In genomic region chr11:57741132-57742086, GRCh38 we compare ENCODE assay signal across 8 cellular contexts. TPM values are rescaled to one million over a fixed set of nuclear protein-coding genes. Genes with fewer than 3 reads are reported as not detected.
DNase-seq lines count a peak whose midpoint lies in the region; ATAC-seq and TF ChIP-seq lines count a peak whose summit lies in the region.

A gene with protein sequence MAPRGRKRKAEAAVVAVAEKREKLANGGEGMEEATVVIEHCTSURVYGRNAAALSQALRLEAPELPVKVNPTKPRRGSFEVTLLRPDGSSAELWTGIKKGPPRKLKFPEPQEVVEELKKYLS (plus strand): TSS chr11:57741491. CDS start chr11:57741596, 105 bp downstream.

- 0 out of 2 replicates have a peak, but pooled peaks cover 12% of the 10 kb centered on the region for H3K79me2 ChIP-seq in KMS-11 (ENCODE audit: insufficient read depth, low read depth)

- peak within 1 kb of the TSS; percentile 78 for H3K4me2 ChIP-seq in KMS-11

- peak; percentile 66 for DNase-seq in DMS53 treated with DMSO at 0.1 percent for 48 hours (lab: John Stamatoyannopoulos, UW; ENCODE audit: unreplicated experiment)
- peak; percentile 92 to 97 (median 97) for DNase-seq in Peyer's patch
- peak; percentile 94 to 97 for DNase-seq in activated T-cell treated with anti-CD3 and anti-CD28 coated beads, Interleukin-2, amount 50 U/mL, for 72 hours
- DNase-seq in esophagus muscularis mucosa (ENCODE audit: extremely low spot score): peak; percentile 99
- peak; percentile 88 to 91 for DNase-seq in stimulated activated CD8-positive, alpha-beta memory T cell treated with anti-CD3 and anti-CD28 coated beads, Interleukin-7, amount 100 ng/mL, for 4 hours (ENCODE audit: low read depth in 2 of 2)

- H3K9me3 ChIP-seq in Peyer's patch (no peaks in the 10 kb centered on the region), esophagus muscularis mucosa (no peaks in the 10 kb centered on the region), muscle layer of duodenum (ENCODE audit: control insufficient read depth in 1 of 2, low read length in 2 of 2) (no peaks in the 10 kb centered on the region)

- TF ChIP-seq CTCF in KMS-11 (conservative IDR thresholded peaks at IDR 0.05; ENCODE audit: low read depth, low read length) (no peak), Peyer's patch (IDR thresholded peaks at IDR 0.05) (peak in 1 of 6 experiments; percentile 4), esophagus muscularis mucosa (IDR thresholded peaks at IDR 0.05) (no peak)

- no peaks in the 10 kb centered on the region; the same call in 1 of the 2 replicates for H3K36me3 ChIP-seq in KMS-11 (ENCODE audit: insufficient read depth)
- peaks cover 0 to 49% (median 0%) of the 10 kb centered on the region in 3 donors for H3K36me3 ChIP-seq in Peyer's patch
- H3K36me3 ChIP-seq in esophagus muscularis mucosa: peaks cover 24 to 73% (median 60%) of the 10 kb centered on the region in 4 donors
- peaks cover 27 to 46% of the 10 kb centered on the region in 2 donors for H3K36me3 ChIP-seq in muscle layer of duodenum (ENCODE audit: control insufficient read depth in 1 of 2, insufficient read depth in 2 of 2, low read length in 2 of 2)

- peak within 1 kb of the TSS; percentile 98 to 99 for H3K4me3 Mint-ChIP-seq in activated T-cell treated with anti-CD3 and anti-CD28 coated beads, Interleukin-2, amount 50 U/mL, for 72 hours

- H3K9ac ChIP-seq in KMS-11: peak within 1 kb of the TSS; percentile 85

- H3K27ac ChIP-seq in KMS-11 (peak within 1 kb of the TSS; percentile 68), Peyer's patch (peak within 1 kb of the TSS; percentile 92 to 97 (median 94)), esophagus muscularis mucosa (replicated peaks in 1 of 4) (peak within 1 kb of the TSS; percentile 89 to 97 (median 96)), muscle layer of duodenum (ENCODE audit: low read length) (peak within 1 kb of the TSS; percentile 94)

- no peak for TF ChIP-seq EP300 in esophagus muscularis mucosa (IDR thresholded peaks at IDR 0.05)

- H3K27me3 Mint-ChIP-seq in activated T-cell treated with anti-CD3 and anti-CD28 coated beads, Interleukin-2, amount 50 U/mL, for 72 hours (ENCODE audit: low read depth): no peaks in the 10 kb centered on the region

- peak; percentile 69 to 82 for TF ChIP-seq POLR2A in Peyer's patch (IDR thresholded peaks at IDR 0.05)
- TF ChIP-seq POLR2A in esophagus muscularis mucosa (IDR thresholded peaks at IDR 0.05; ENCODE audit: low read depth): no peak

- H3K4me1 ChIP-seq in KMS-11 (ENCODE audit: low read depth, poor library complexity, severe bottlenecking) (peaks cover 7% of the 10 kb centered on the region), Peyer's patch (peaks cover 0 to 17% (median 7%) of the 10 kb centered on the region in 4 donors), esophagus muscularis mucosa (peaks cover 16 to 25% (median 19%) of the 10 kb centered on the region in 4 donors), muscle layer of duodenum (ENCODE audit: control insufficient read depth in 1 of 2, insufficient read depth in 2 of 2, low read length in 2 of 2) (peaks cover 10 to 17% of the 10 kb centered on the region in 2 donors)

- no peaks in the 10 kb centered on the region for H4K20me1 ChIP-seq in KMS-11 (ENCODE audit: insufficient read depth)

- 0% methylated on average over 45 of the region's 75 CpGs for WGBS in esophagus muscularis mucosa

- H3K4me3 ChIP-seq in KMS-11 (IDR thresholded peaks at IDR 0.05; ENCODE audit: insufficient read depth, low read depth, low read length) (no peak within 1 kb of the TSS), Peyer's patch (peak within 1 kb of the TSS; percentile 75 to 97 (median 90)), esophagus muscularis mucosa (peak within 1 kb of the TSS; percentile 74 to 99 (median 84)), muscle layer of duodenum (ENCODE audit: low read depth in 1 of 2, low read length in 2 of 2) (peak within 1 kb of the TSS; percentile 82 to 97)

- H3K27ac Mint-ChIP-seq in activated T-cell treated with anti-CD3 and anti-CD28 coated beads, Interleukin-2, amount 50 U/mL, for 72 hours: peak within 1 kb of the TSS; percentile 98

- ATAC-seq in GM21737 (IDR thresholded peaks at IDR 0.05; ENCODE audit: unreplicated experiment): peak; percentile 91
- ATAC-seq in activated T-cell treated with anti-CD3 and anti-CD28 coated beads, Interleukin-2, amount 50 U/mL, for 72 hours (replicated peaks in 1 of 2): peak; percentile 94

- peaks cover 54% of the 10 kb centered on the region for H3K4me1 Mint-ChIP-seq in activated T-cell treated with anti-CD3 and anti-CD28 coated beads, Interleukin-2, amount 50 U/mL, for 72 hours (ENCODE audit: low read depth)

- peak within 1 kb of the TSS; percentile 59 for H2AFZ ChIP-seq in KMS-11 (ENCODE audit: low read depth)

- intact Hi-C loops in esophagus muscularis mucosa (cut with DNase I): no loop called here

- no peaks in the 10 kb centered on the region for H3K9me3 Mint-ChIP-seq in activated T-cell treated with anti-CD3 and anti-CD28 coated beads, Interleukin-2, amount 50 U/mL, for 72 hours

- H3K27me3 ChIP-seq in KMS-11 (ENCODE audit: insufficient read depth, low read depth) (no peaks in the 10 kb centered on the region), Peyer's patch (no peaks in the 10 kb centered on the region), esophagus muscularis mucosa (no peaks in the 10 kb centered on the region), muscle layer of duodenum (ENCODE audit: low read depth, low read length) (no peaks in the 10 kb centered on the region)

- peaks cover 8 to 32% of the 10 kb centered on the region in 2 donors for H3K36me3 Mint-ChIP-seq in activated T-cell treated with anti-CD3 and anti-CD28 coated beads, Interleukin-2, amount 50 U/mL, for 72 hours (ENCODE audit: insufficient read depth in 2 of 2)

RNA-seq across cellular contexts. Expression of the gene that starts here (rescaled TPM):
- 10 to 100 TPM; 42.0 to 50.5 (median 46.5) TPM for total RNA-seq in Peyer's patch
- total RNA-seq in activated T-cell treated with anti-CD3 and anti-CD28 coated beads, Interleukin-2, amount 50 U/mL, for 72 hours: 100 to 1,000 TPM; 147 to 162 TPM
- 100 to 1,000 TPM in 1 of 4 donors, 10 to 100 TPM in 3; 71.4 to 109 (median 82.6) TPM for total RNA-seq in esophagus muscularis mucosa
